In genomic region chr10:32120147-32120546, GRCh38 we compare ENCODE assay signal across 8 cellular contexts.
"Had no signal": no experiment of that assay in that cellular context is flagged by ENCODE, and none has a peak within 500 bp of the region (broad histone marks: within the 10 kb centered on the region; RNA-seq: fewer than 3 reads in every experiment).

No MANE protein-coding gene starts in this region.

- H3K4me3 ChIP-seq: K562 had no signal

- FAIRE-seq: HTR-8/SVneo, K562 had no signal

- ATAC-seq: K562 had no signal

- H3K4me3 Mint-ChIP-seq: IgD-negative memory B cell had no signal

- DNase-seq: IMR-90, KBM-7, KG1 had no signal

- H3K27ac ChIP-seq: HL-60, KMS-11 had no signal

- H3K4me1 Mint-ChIP-seq: IgD-negative memory B cell had no signal

- H3K27ac Mint-ChIP-seq: IgD-negative memory B cell had no signal

- H3K9ac ChIP-seq: KMS-11 had no signal

- H3K4me2 ChIP-seq: KMS-11 had no signal
